Comparison of ENCODE assay signal across 17 cellular contexts in genomic region chr22:46183733-46184132, GRCh38.
"Had no signal": no experiment of that assay in that cellular context is flagged by ENCODE, and none has a peak within 500 bp of the region (broad histone marks: within the 10 kb centered on the region; RNA-seq: fewer than 3 reads in every experiment).

No MANE protein-coding gene starts in this region.

- H3K4me3 Mint-ChIP-seq: activated naive CD4-positive, alpha-beta T cell treated with anti-CD3 and anti-CD28 coated beads, Interleukin-2, amount 50 U/mL, for 24 hours; activated T-cell treated with anti-CD3 and anti-CD28 coated beads, Interleukin-2, amount 50 U/mL, for 4 hours; mesothelial cell of epicardium; neural progenitor cell had no signal

- H3K27ac Mint-ChIP-seq: activated naive CD4-positive, alpha-beta T cell treated with anti-CD3 and anti-CD28 coated beads, Interleukin-2, amount 50 U/mL, for 24 hours; mesothelial cell of epicardium; neural progenitor cell had no signal

- H3K27me3 ChIP-seq: adrenal gland, cardiac muscle cell, colonic mucosa, esophagus squamous epithelium, neural progenitor cell, ovary, stomach, testis, upper lobe of left lung had no signal

- H3K4me1 Mint-ChIP-seq: activated naive CD4-positive, alpha-beta T cell treated with anti-CD3 and anti-CD28 coated beads, Interleukin-2, amount 50 U/mL, for 24 hours; mesothelial cell of epicardium; neural progenitor cell had no signal

- H3K36me3 ChIP-seq: colonic mucosa, neural progenitor cell, ovary had no signal

- ATAC-seq: activated T-cell treated with anti-CD3 and anti-CD28 coated beads, Interleukin-2, amount 50 U/mL, for 4 hours; lower lobe of right lung; sciatic nerve had no signal

- H3K27ac ChIP-seq: adrenal gland, cardiac muscle cell, colonic mucosa, esophagus squamous epithelium, lower lobe of right lung, neural progenitor cell, ovary, stomach, testis, upper lobe of left lung had no signal

- H3K4me3 ChIP-seq: adrenal gland, cardiac muscle cell, colonic mucosa, esophagus squamous epithelium, lower lobe of right lung, neural progenitor cell, ovary, stomach, testis, upper lobe of left lung had no signal

- H3K9me3 ChIP-seq: colonic mucosa, testis had no signal

- H3K4me1 ChIP-seq: adrenal gland, colonic mucosa, esophagus squamous epithelium, lower lobe of right lung, neural progenitor cell, stomach, testis, upper lobe of left lung had no signal

- H3K27me3 Mint-ChIP-seq: activated naive CD4-positive, alpha-beta T cell treated with anti-CD3 and anti-CD28 coated beads, Interleukin-2, amount 50 U/mL, for 24 hours had no signal

- DNase-seq: activated CD4-positive, CD25-positive, alpha-beta regulatory T cell treated with anti-CD3 and anti-CD28 coated beads, Interleukin-2, amount 50 U/mL, for 72 hours; activated effector memory CD4-positive, alpha-beta T cell treated with anti-CD3 and anti-CD28 coated beads, Interleukin-2, amount 50 U/mL, for 16 hours; activated T-cell treated with anti-CD3 and anti-CD28 coated beads, Interleukin-2, amount 50 U/mL, for 4 hours; colonic mucosa; effector CD4-positive, alpha-beta T cell; esophagus squamous epithelium; lower lobe of right lung; ovary; stomach; testis; upper lobe of left lung had no signal
